ENCODE assay signal across 14 cellular contexts in genomic region chr18:58612239-58613055, GRCh38. TPM values are rescaled to one million over a fixed set of nuclear protein-coding genes. Genes with fewer than 3 reads are reported as not detected.
A peak's percentile ranks its signal among the peaks of the same experiment; 100 is the strongest.
DNase-seq lines count a peak whose midpoint lies in the region; ATAC-seq and TF ChIP-seq lines count a peak whose summit lies in the region.
"Had no signal": no experiment of that assay in that cellular context is flagged by ENCODE, and none has a peak within 500 bp of the region (broad histone marks: within the 10 kb centered on the region; RNA-seq: fewer than 3 reads in every experiment).

No MANE protein-coding gene starts in this region.

- DNase-seq in heart left ventricle (no peak), Right ventricle myocardium inferior (ENCODE audit: missing footprints) (no peak), RWPE2 (ENCODE audit: low spot score) (no peak), islet precursor cell (peak; percentile 59), iPS-NIHi7 (ENCODE audit: extremely low spot score) (no peak)
- no peak for DNase-seq in stimulated activated CD4-positive, alpha-beta T cell treated with anti-CD3 and anti-CD28 coated beads, Interleukin-4, amount 100 ng/mL, for 24 hours
- DNase-seq in activated CD4-positive, alpha-beta T cell treated with anti-CD3 and anti-CD28 coated beads, Interleukin-2, amount 50 U/mL, for 4 hours, result no peak
- DNase-seq: activated naive CD8-positive, alpha-beta T cell treated with anti-CD3 and anti-CD28 coated beads, Interleukin-2, amount 10 ng/mL, durations not matched to agents 7 days and 5 days; activated T-cell treated with anti-CD3 and anti-CD28 coated beads for 4 hours; MG63 had no signal

- TF ChIP-seq POLR2A in heart left ventricle (IDR thresholded peaks at IDR 0.05), result no peak

- H3K27ac ChIP-seq in heart left ventricle, result peak overlapping the region in 2 of 12 donors; percentile 4 to 29
- H3K27ac ChIP-seq in RWPE2 (ENCODE audit: poor library complexity, severe bottlenecking), result peak overlapping the region; percentile 84
- H3K27ac ChIP-seq: HL-60 had no signal

- TF ChIP-seq CTCF in heart left ventricle (IDR thresholded peaks at IDR 0.05) (no peak), RWPE2 (IDR thresholded peaks at IDR 0.05; ENCODE audit: poor library complexity, severe bottlenecking) (peak; percentile 2)

- H3K36me3 ChIP-seq in heart left ventricle, result peaks cover 0 to 7% (median 0%) of the 10 kb centered on the region in 9 donors
- no peaks in the 10 kb centered on the region for H3K36me3 ChIP-seq in RWPE2 (ENCODE audit: low read depth)
- H3K36me3 ChIP-seq: MG63 had no signal

- peaks cover 0 to 31% (median 4%) of the 10 kb centered on the region in 12 donors for H3K4me1 ChIP-seq in heart left ventricle
- peaks cover 17% of the 10 kb centered on the region for H3K4me1 ChIP-seq in RWPE2 (ENCODE audit: insufficient read depth, poor library complexity, severe bottlenecking)

- no peak overlapping the region for H3K4me3 ChIP-seq in heart left ventricle
- no peak overlapping the region for H3K4me3 ChIP-seq in RWPE2 (ENCODE audit: severe bottlenecking)
- H3K4me3 ChIP-seq: MG63 had no signal

- H3K9me3 ChIP-seq in heart left ventricle, result no peaks in the 10 kb centered on the region
- H3K9me3 ChIP-seq in RWPE2 (ENCODE audit: severe bottlenecking), result no peaks in the 10 kb centered on the region
- H3K9me3 ChIP-seq: MG63 had no signal

- peak in 3 of 4 donors; percentile 25 to 43 (median 38) for ATAC-seq in heart left ventricle
- no peak for ATAC-seq in Right ventricle myocardium inferior
- peak; percentile 93 for ATAC-seq in RWPE2 (ENCODE audit: low read depth)
- no peak for ATAC-seq in HG03521 (IDR thresholded peaks at IDR 0.05; ENCODE audit: unreplicated experiment)
- ATAC-seq: activated CD4-positive, CD25-positive, alpha-beta regulatory T cell treated with anti-CD3 and anti-CD28 coated beads, Interleukin-2, amount 50 U/mL, for 24 hours had no signal

- WGBS in heart left ventricle, 4 donors, result 70 to 80% (median 78%) methylated on average over 8 of the region's 8 CpGs

- intact Hi-C loops in heart left ventricle (cut with DNase I) (loop anchor here in 1 of 10 donors (10.0 kb wide), 1 partner anchor 142 kb away; no protein-coding TSS in a partner anchor), Right ventricle myocardium inferior (cut with DNase I) (no loop called here)

- H3K27me3 ChIP-seq in heart left ventricle, result no peaks in the 10 kb centered on the region
- H3K27me3 ChIP-seq in RWPE2 (ENCODE audit: insufficient read depth, poor library complexity, severe bottlenecking), result no peaks in the 10 kb centered on the region
- H3K27me3 ChIP-seq: MG63 had no signal

RNA-seq across cellular contexts. Expression of gene ALPK2, which starts 16.4 kb away (rescaled TPM):
- total RNA-seq in heart left ventricle, result 100 to 1,000 TPM in 8 of 9 donors, 10 to 100 TPM in 1; 99.7 to 224 (median 159) TPM
- polyA plus RNA-seq in heart left ventricle, result 10 to 100 TPM; 13.2 to 31.5 TPM
- 243 TPM for total RNA-seq in Right ventricle myocardium inferior
- total RNA-seq: OCI-LY7 had no signal

RNA-seq across cellular contexts. Expression of gene MALT1, which starts 58.8 kb away (rescaled TPM):
- total RNA-seq in heart left ventricle, result 10 to 100 TPM in 7 of 9 donors, 1 to 10 TPM in 2; 9.3 to 18.3 (median 10.4) TPM
- 1 to 10 TPM; 5.4 to 6.4 TPM for polyA plus RNA-seq in heart left ventricle
- 11.8 TPM for total RNA-seq in Right ventricle myocardium inferior

Comparison
In these comparisons a context has a peak if more than half of its experiments do, and no peak if none do; other contexts are left out.
1. ATAC-seq: peak in heart left ventricle (3 of 4) and RWPE2 (single experiment); none in Right ventricle myocardium inferior (single experiment) and HG03521 (single experiment).